Comparison of ENCODE assay signal across 8 cellular contexts in the genomic region with DNA sequence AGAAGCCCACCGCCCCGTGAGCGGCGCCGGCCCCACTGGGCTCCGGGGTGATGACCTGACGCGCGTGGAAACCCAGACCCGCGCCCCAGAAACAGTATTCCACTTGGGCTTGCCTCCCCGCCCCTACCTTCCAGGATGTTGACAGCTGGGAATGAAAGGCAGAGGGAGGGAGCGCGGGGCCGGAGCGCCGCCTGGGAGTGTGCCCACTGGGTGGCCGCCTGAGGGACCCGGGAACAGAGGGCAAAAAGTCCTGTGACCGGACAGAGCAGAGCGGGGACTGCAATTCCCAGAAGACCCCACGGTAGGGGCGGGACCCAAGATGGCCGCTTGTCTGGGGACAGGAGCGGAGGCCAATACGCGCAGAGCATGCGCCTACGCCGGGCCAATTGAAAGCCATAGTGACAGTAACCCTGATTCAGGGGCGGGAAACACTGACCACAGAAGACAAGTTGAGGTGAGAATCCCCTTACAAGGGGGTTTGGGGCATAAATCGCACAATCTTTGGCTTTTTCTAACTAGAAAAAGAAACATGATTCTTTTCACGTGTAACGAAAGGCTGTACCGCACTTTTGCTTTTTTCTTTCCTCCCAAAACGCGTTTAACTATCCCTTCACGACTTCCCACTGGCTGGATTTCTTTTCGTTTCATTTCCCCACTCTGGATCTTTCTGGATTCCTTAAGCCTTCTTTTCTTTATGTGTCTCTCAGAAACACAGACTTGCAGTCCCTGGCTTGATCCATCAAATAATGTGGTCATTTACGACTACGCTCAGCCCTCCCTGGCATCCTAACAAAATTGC. TPM values are rescaled to one million over a fixed set of nuclear protein-coding genes. Genes with fewer than 3 reads are reported as not detected.
DNase-seq lines count a peak whose midpoint lies in the region; ATAC-seq and TF ChIP-seq lines count a peak whose summit lies in the region.

A gene (minus strand): TSS at position 279 of the 799 bp plus-strand sequence.

- H3K36me3 ChIP-seq in IMR-90 (ENCODE audit: control insufficient read depth, insufficient read depth, low read length) (no peaks in the 10 kb centered on the region), PC-9 (ENCODE audit: low read depth) (no peaks in the 10 kb centered on the region)

- H2BK120ac ChIP-seq in IMR-90 (ENCODE audit: low read depth, low read length) = no peak within 1 kb of the TSS

- BruUV-seq in IMR-90 (replicated peaks; lab: Mats Ljungman, UMichigan) = no TSS peak
- TSS peak; percentile 65 for BruUV-seq in PC-9 (replicated peaks; lab: Mats Ljungman, UMichigan)

- H3K27ac ChIP-seq in IMR-90 (ENCODE audit: insufficient read depth, low read length) = no peak within 1 kb of the TSS; the same call in 1 of the 2 replicates
- H3K27ac ChIP-seq in PC-9 = peak within 1 kb of the TSS; percentile 29

- H3K27me3 ChIP-seq in IMR-90 (ENCODE audit: control insufficient read depth, insufficient read depth, low read length) = no peaks in the 10 kb centered on the region; the same call in 1 of the 2 replicates
- no peaks in the 10 kb centered on the region for H3K27me3 ChIP-seq in PC-9 (ENCODE audit: insufficient read depth, low read depth)

- H3K4me1 ChIP-seq in IMR-90 (ENCODE audit: control insufficient read depth, insufficient read depth, low read length) = no peaks in the 10 kb centered on the region
- peaks cover 4% of the 10 kb centered on the region; the same call in 1 of the 2 replicates for H3K4me1 ChIP-seq in PC-9 (replicated peaks; ENCODE audit: insufficient read depth)

- no peaks in the 10 kb centered on the region for H3K9me3 ChIP-seq in IMR-90 (ENCODE audit: control insufficient read depth, insufficient read depth, low read length)
- no peaks in the 10 kb centered on the region for H3K9me3 ChIP-seq in PC-9 (ENCODE audit: insufficient read depth, low read depth)

- peak within 1 kb of the TSS; percentile 59 to 78 for H4K8ac ChIP-seq in IMR-90 (ENCODE audit: low read depth in 2 of 2, low read length in 2 of 2)

- no peak within 1 kb of the TSS for H3K23ac ChIP-seq in IMR-90 (ENCODE audit: low read depth, low read length)

- no peak within 1 kb of the TSS for H2BK5ac ChIP-seq in IMR-90 (ENCODE audit: low read depth, low read length, poor library complexity, severe bottlenecking)

- intact Hi-C loops in IMR-90 (cut with micrococcal nuclease) = loop anchor here (2.0 kb wide), 2 partner anchors 311 to 937 kb away; no protein-coding TSS in a partner anchor
- intact Hi-C loops in PC-9 (cut with micrococcal nuclease; ENCODE audit: unreplicated experiment) = loop anchor here (2.0 kb wide), 2 partner anchors 69 to 1067 kb away; no protein-coding TSS in a partner anchor

- H3K56ac ChIP-seq in IMR-90 (ENCODE audit: extremely low read depth, insufficient read depth, low read length) = peak within 1 kb of the TSS; percentile 78; the same call in 1 of the 2 replicates

- peak within 1 kb of the TSS; percentile 27; the same call in 1 of the 2 replicates for H4K5ac ChIP-seq in IMR-90 (ENCODE audit: low read depth, low read length)

- TF ChIP-seq CTCF in IMR-90 (conservative IDR thresholded peaks at IDR 0.05; ENCODE audit: low read depth, low read length) (no peak), PC-9 (conservative IDR thresholded peaks at IDR 0.05) (no peak)

- dilution Hi-C loops in IMR-90 (cut with HindIII; ENCODE audit: low sequenced_read_pairs, unreplicated experiment) = no loop called here

- peak within 1 kb of the TSS; percentile 62 for H3K4me3 ChIP-seq in IMR-90 (ENCODE audit: insufficient read depth, low read depth, low read length)
- peak within 1 kb of the TSS; percentile 65 for H3K4me3 ChIP-seq in PC-9

- DNase-seq in DMS53 (lab: John Stamatoyannopoulos, UW) = peak; percentile 91
- peak; percentile 87 for DNase-seq in IMR-90
- DNase-seq in PC-9 = peak; percentile 81 to 95
- DNase-seq in activated T-cell treated with anti-CD3 and anti-CD28 coated beads, Interleukin-2, amount 50 U/mL, for 1 hour = peak; percentile 82
- DNase-seq in erythroblast (lab: John Stamatoyannopoulos, UW) = peak; percentile 94 to 95
- peak; percentile 95 for DNase-seq in mucosa of gallbladder (ENCODE audit: low spot score)
- peak; percentile 78 for DNase-seq in stimulated activated CD8-positive, alpha-beta memory T cell treated with anti-CD3 and anti-CD28 coated beads, Interleukin-4, amount 100 ng/mL, for 24 hours (ENCODE audit: low read depth)

- no peak for TF ChIP-seq RAD21 in IMR-90 (IDR thresholded peaks at IDR 0.05; ENCODE audit: low read length)

- H3K4me2 ChIP-seq in IMR-90 (ENCODE audit: low read depth, low read length) = peak within 1 kb of the TSS; percentile 93
- H3K4me2 ChIP-seq in PC-9 = peak within 1 kb of the TSS; percentile 90

- no peak within 1 kb of the TSS for H2BK20ac ChIP-seq in IMR-90 (ENCODE audit: low read depth, low read length)

- H3K9me1 ChIP-seq in IMR-90 (ENCODE audit: insufficient read depth, low read length) = no peaks in the 10 kb centered on the region; the same call in 1 of the 2 replicates

- H3F3A ChIP-seq in PC-9 (ENCODE audit: insufficient read depth, low read depth) = 0 out of 2 replicates have a peak, but pooled peaks cover 3% of the 10 kb centered on the region

- TF ChIP-seq POLR2A in IMR-90 (IDR thresholded peaks at IDR 0.05; ENCODE audit: low read depth, low read length) (no peak), erythroblast (IDR thresholded peaks at IDR 0.05; ENCODE audit: low read length) (peak; percentile 63)

- H2BK15ac ChIP-seq in IMR-90 (ENCODE audit: low read depth, low read length) = no peak within 1 kb of the TSS

- H4K20me1 ChIP-seq in IMR-90 (ENCODE audit: insufficient read depth, low read length) (no peaks in the 10 kb centered on the region), PC-9 (ENCODE audit: insufficient read depth) (no peaks in the 10 kb centered on the region)

- no peaks in the 10 kb centered on the region for H3K79me1 ChIP-seq in IMR-90 (ENCODE audit: low read depth in 1 of 2, low read length in 2 of 2)

- no peak within 1 kb of the TSS for H4K91ac ChIP-seq in IMR-90 (ENCODE audit: insufficient read depth, low read depth, low read length)

- H3K9ac ChIP-seq in IMR-90 (ENCODE audit: low read depth, low read length) = peak within 1 kb of the TSS; percentile 81

- peak within 1 kb of the TSS; percentile 98 for H2AFZ ChIP-seq in IMR-90 (replicated peaks; ENCODE audit: low read length, poor library complexity)
- H2AFZ ChIP-seq in PC-9 = peak within 1 kb of the TSS; percentile 95

- peak within 1 kb of the TSS; percentile 57 for H2AK9ac ChIP-seq in IMR-90 (replicated peaks; ENCODE audit: low read depth, low read length, poor library complexity)

- ATAC-seq in GM21529 (IDR thresholded peaks at IDR 0.05; ENCODE audit: unreplicated experiment) (peak; percentile 90), IMR-90 (ENCODE audit: low read depth) (peak; percentile 100)

- in situ Hi-C loops in IMR-90 (cut with MboI; ENCODE audit: low sequenced_read_pairs) = no loop called here

- H3K4ac ChIP-seq in IMR-90 (ENCODE audit: low read depth, low read length) = 0 out of 2 replicates have a peak within 1 kb of the TSS, but pooled peaks have one; percentile 3

- H3K79me2 ChIP-seq in PC-9 (ENCODE audit: low read depth) = no peaks in the 10 kb centered on the region

- WGBS in IMR-90 (ENCODE audit: extremely low coverage in 2 of 2, insufficient read length in 1 of 2), 2 experiments = 2% methylated on average over 22 of the region's 41 CpGs; no CpG with 5 or more reads in 1 of the 2 experiments

- H3K14ac ChIP-seq in IMR-90 (replicated peaks; ENCODE audit: low read depth, low read length) = no peak within 1 kb of the TSS

- POLR2A ChIA-PET in IMR-90 (lab: Charles Lee; ENCODE audit: unreplicated experiment) (no interaction called here), PC-9 (lab: Charles Lee; ENCODE audit: unreplicated experiment) (no interaction called here)

- no peak within 1 kb of the TSS for H3K18ac ChIP-seq in IMR-90 (ENCODE audit: low read depth, low read length)

- CTCF ChIA-PET in IMR-90 (lab: Yijun Ruan, JAX) = no interaction called here
- CTCF ChIA-PET in PC-9 (lab: Charles Lee) = no interaction called here

- no peaks in the 10 kb centered on the region for H3K9me2 ChIP-seq in PC-9 (ENCODE audit: insufficient read depth)

- no peak within 1 kb of the TSS for H2AK5ac ChIP-seq in IMR-90 (ENCODE audit: low read depth, low read length)

TF ChIP-seq in IMR-90, 13 proteins besides CTCF, POLR2A, EP300 and RAD21:
- TF ChIP-seq FOS (IDR thresholded peaks at IDR 0.05; ENCODE audit: low read depth, low read length) = peak; percentile 49; the same call in 1 of the 2 replicates
- TF ChIP-seq, protein P1, sequence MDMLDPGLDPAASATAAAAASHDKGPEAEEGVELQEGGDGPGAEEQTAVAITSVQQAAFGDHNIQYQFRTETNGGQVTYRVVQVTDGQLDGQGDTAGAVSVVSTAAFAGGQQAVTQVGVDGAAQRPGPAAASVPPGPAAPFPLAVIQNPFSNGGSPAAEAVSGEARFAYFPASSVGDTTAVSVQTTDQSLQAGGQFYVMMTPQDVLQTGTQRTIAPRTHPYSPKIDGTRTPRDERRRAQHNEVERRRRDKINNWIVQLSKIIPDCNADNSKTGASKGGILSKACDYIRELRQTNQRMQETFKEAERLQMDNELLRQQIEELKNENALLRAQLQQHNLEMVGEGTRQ (IDR thresholded peaks at IDR 0.05; ENCODE audit: low read depth, low read length) = peak; percentile 57; the same call in 1 of the 2 replicates
- no peak for TF ChIP-seq RCOR1 (IDR thresholded peaks at IDR 0.05; ENCODE audit: insufficient replicate concordance, low read length)
TF ChIP-seq in IMR-90: peak in this region for 2.

RNA-seq across cellular contexts. Expression of the gene that starts here (rescaled TPM):
- total RNA-seq in IMR-90 (2012; rRNA removed) = not detected in 2 replicates
- polyA plus RNA-seq in IMR-90 (2012; rRNA removed) = 0.07 TPM in 1 of 2 replicates, not detected in the other
- 0.04 TPM in 1 of 2 replicates, not detected in the other for polyA plus RNA-seq in IMR-90 (2012; cell fraction: cytosol; rRNA removed)
- 0.07 and 0.08 TPM in 2 replicates for polyA plus RNA-seq in IMR-90 (2012; cell fraction: nucleus; rRNA removed; ENCODE audit: low replicate concordance)
- 7.6 and 9.8 TPM in 2 replicates for total RNA-seq in PC-9 (2021)
- total RNA-seq in mucosa of gallbladder = 38.6 TPM

Comparison
In these comparisons a context has a peak if more than half of its experiments do, and no peak if none do; other contexts are left out.
1. Peak in DNase-seq, ATAC-seq, H3K4me3 ChIP-seq, H3K9ac ChIP-seq and H3K4me2 ChIP-seq in IMR-90; RNA of the gene not detected or under 1 TPM.